ENCODE assay signal across 13 cellular contexts in genomic region chr1:51247022-51247421, GRCh38. TPM values are rescaled to one million over a fixed set of nuclear protein-coding genes. Genes with fewer than 3 reads are reported as not detected.
DNase-seq lines count a peak whose midpoint lies in the region; ATAC-seq and TF ChIP-seq lines count a peak whose summit lies in the region.
"Had no signal": no experiment of that assay in that cellular context is flagged by ENCODE, and none has a peak within 500 bp of the region (broad histone marks: within the 10 kb centered on the region; RNA-seq: fewer than 3 reads in every experiment).

No MANE protein-coding gene starts in this region.

- H3K4me1 ChIP-seq in gastroesophageal sphincter (peaks cover 0 to 46% (median 3%) of the 10 kb centered on the region in 3 donors), esophagus muscularis mucosa (peaks cover 22 to 64% (median 39%) of the 10 kb centered on the region in 4 donors)

- intact Hi-C loops in esophagus muscularis mucosa (cut with DNase I): no loop called here

- no peak overlapping the region for H3K27ac ChIP-seq in gastroesophageal sphincter
- no peak overlapping the region for H3K27ac ChIP-seq in esophagus muscularis mucosa (replicated peaks in 1 of 4)

- no peaks in the 10 kb centered on the region for H3K36me3 ChIP-seq in GM06990 (ENCODE audit: control insufficient read depth, insufficient read depth, low read length)
- H3K36me3 ChIP-seq in gastroesophageal sphincter: peaks cover 0 to 11% of the 10 kb centered on the region in 2 donors
- H3K36me3 ChIP-seq in esophagus muscularis mucosa: no peaks in the 10 kb centered on the region

- no peak overlapping the region for H3K4me3 ChIP-seq in GM06990 (replicated peaks; ENCODE audit: low read depth, low read length)
- no peak overlapping the region for H3K4me3 ChIP-seq in gastroesophageal sphincter
- H3K4me3 ChIP-seq in esophagus muscularis mucosa: no peak overlapping the region

- TF ChIP-seq EP300 in gastroesophageal sphincter (IDR thresholded peaks at IDR 0.05) (no peak), esophagus muscularis mucosa (IDR thresholded peaks at IDR 0.05) (no peak)

- ATAC-seq in GM19025 (IDR thresholded peaks at IDR 0.05; ENCODE audit: low read depth, unreplicated experiment) (peak; percentile 69), HG02642 (IDR thresholded peaks at IDR 0.05; ENCODE audit: poor library complexity, unreplicated experiment) (peak; percentile 79), HG03565 (IDR thresholded peaks at IDR 0.05; ENCODE audit: unreplicated experiment) (peak; percentile 83), gastroesophageal sphincter (no peak)

- H3K27me3 ChIP-seq in GM06990 (replicated peaks; ENCODE audit: control insufficient read depth, insufficient read depth, low read length) (no peaks in the 10 kb centered on the region), gastroesophageal sphincter (no peaks in the 10 kb centered on the region), esophagus muscularis mucosa (no peaks in the 10 kb centered on the region)

- TF ChIP-seq CTCF in GM06990 (IDR thresholded peaks at IDR 0.05; ENCODE audit: insufficient read depth, low read length, poor library complexity, severe bottlenecking) (no peak), gastroesophageal sphincter (IDR thresholded peaks at IDR 0.05) (no peak), esophagus muscularis mucosa (IDR thresholded peaks at IDR 0.05) (no peak)

- DNase-seq in GM06990 (ENCODE audit: extremely low read depth, insufficient read length) (peak; percentile 44), LoVo (ENCODE audit: low spot score) (no peak), esophagus muscularis mucosa (ENCODE audit: extremely low spot score) (no peak), KG1 (lab: John Stamatoyannopoulos, UW) (no peak)
- DNase-seq: ACHN; aorta; effector CD8-positive, alpha-beta T cell; left ventricle myocardium superior; NCI-H1105 had no signal

- H3K9me3 ChIP-seq in gastroesophageal sphincter (no peaks in the 10 kb centered on the region), esophagus muscularis mucosa (no peaks in the 10 kb centered on the region)

- TF ChIP-seq POLR2A in gastroesophageal sphincter (IDR thresholded peaks at IDR 0.05) (no peak), esophagus muscularis mucosa (IDR thresholded peaks at IDR 0.05; ENCODE audit: low read depth) (no peak)

- WGBS in gastroesophageal sphincter (ENCODE audit: low coverage in 1 of 2), 2 donors: 94 to 100% methylated on average over 2 of the region's 2 CpGs
- WGBS in esophagus muscularis mucosa: 90% methylated on average over 2 of the region's 2 CpGs

RNA-seq across cellular contexts. Expression of gene RNF11, which starts 10.9 kb away (rescaled TPM):
- total RNA-seq in gastroesophageal sphincter (100 to 1,000 TPM in 3 of 4 donors, 10 to 100 TPM in 1; 96.7 to 156 (median 118) TPM), esophagus muscularis mucosa (100 to 1,000 TPM; 101 to 141 (median 115) TPM)
